11 cellular contexts compared by ENCODE assay signal in the genomic region with DNA sequence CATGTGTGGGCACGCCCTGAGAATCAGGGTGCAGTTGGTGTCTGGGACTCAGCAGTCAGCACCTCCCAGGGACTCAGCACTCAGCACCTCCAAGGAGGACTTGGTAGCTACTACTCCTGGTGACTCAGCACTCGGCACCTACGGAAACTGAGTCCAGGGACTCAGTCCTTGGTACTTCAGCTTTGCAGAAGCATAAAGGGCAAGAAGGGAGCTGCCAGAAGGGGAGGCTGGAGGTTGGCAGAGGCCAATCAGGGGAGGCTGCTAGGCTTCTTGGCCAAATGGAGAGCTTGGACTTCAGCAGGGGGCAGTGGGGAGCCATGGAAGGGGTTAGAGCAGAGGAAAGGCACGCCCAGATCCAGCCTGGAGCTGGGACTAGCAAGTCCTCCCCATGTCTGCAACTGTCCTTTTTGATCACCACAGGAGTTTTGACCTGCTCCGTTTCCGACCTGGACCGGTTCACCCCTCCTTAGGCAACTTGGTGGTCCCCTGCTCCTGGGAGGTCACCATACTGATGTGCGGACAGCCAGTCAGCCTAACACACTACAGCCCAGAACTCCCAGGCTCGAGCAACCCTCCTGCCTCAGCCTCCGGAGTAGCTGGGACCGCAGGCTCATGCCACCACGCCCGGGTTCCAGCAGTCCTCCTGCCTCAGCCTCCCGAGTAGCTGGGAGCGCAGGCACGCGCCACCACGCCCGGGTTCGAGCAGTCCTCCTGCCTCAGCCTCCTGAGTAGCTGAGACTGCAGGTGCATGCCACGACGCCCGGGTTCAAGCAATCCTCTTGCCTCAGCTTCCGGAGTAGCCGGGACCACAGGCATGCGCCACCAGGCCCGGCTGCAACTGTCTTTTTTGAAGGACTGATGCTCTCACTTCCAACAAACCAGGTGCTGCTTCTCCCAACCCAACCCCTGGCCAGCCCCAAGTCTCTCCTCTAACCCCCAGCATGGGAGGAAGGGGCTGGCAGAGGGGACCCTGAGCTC. TPM values are rescaled to one million over a fixed set of nuclear protein-coding genes. Genes with fewer than 3 reads are reported as not detected.
A peak's percentile ranks its signal among the peaks of the same experiment; 100 is the strongest.
DNase-seq lines count a peak whose midpoint lies in the region; ATAC-seq and TF ChIP-seq lines count a peak whose summit lies in the region.
"Had no signal": no experiment of that assay in that cellular context is flagged by ENCODE, and none has a peak within 500 bp of the region (broad histone marks: within the 10 kb centered on the region; RNA-seq: fewer than 3 reads in every experiment).

No MANE protein-coding gene starts in this region.

- no peak for TF ChIP-seq POLR2A in GM18505 (IDR thresholded peaks at IDR 0.05; ENCODE audit: borderline replicate concordance, extremely low read depth, insufficient read depth, insufficient read length)

- peak overlapping the region; percentile 20 for H3K27ac Mint-ChIP-seq in T-helper 2 cell treated with Interferon-gamma antibody and Interleukin-4, amounts not matched to agents 5 μg/mL and 100 μg/mL, for 36 hours

- peaks cover 10% of the 10 kb centered on the region for H3K4me1 Mint-ChIP-seq in T-helper 2 cell treated with Interferon-gamma antibody and Interleukin-4, amounts not matched to agents 5 μg/mL and 100 μg/mL, for 36 hours (ENCODE audit: low read depth)

- no peaks in the 10 kb centered on the region for H3K36me3 ChIP-seq in cardiac muscle cell
- H3K36me3 ChIP-seq in aorta (ENCODE audit: control insufficient read depth in 1 of 2, insufficient read depth in 2 of 2, low read length in 1 of 2): no peaks in the 10 kb centered on the region

- no peak for ATAC-seq in Right ventricle myocardium superior (ENCODE audit: poor library complexity)
- no peak for ATAC-seq in aorta (ENCODE audit: low FRiP score)
- no peak for ATAC-seq in HG02623 (IDR thresholded peaks at IDR 0.05; ENCODE audit: unreplicated experiment)
- no peak for ATAC-seq in GM18505 (IDR thresholded peaks at IDR 0.05; ENCODE audit: unreplicated experiment)

- H3K9me3 ChIP-seq in cardiac muscle cell (ENCODE audit: low read depth) (no peaks in the 10 kb centered on the region), aorta (ENCODE audit: control insufficient read depth, low read length) (no peaks in the 10 kb centered on the region)

- H3K9me3 Mint-ChIP-seq in T-helper 2 cell treated with Interferon-gamma antibody and Interleukin-4, amounts not matched to agents 5 μg/mL and 100 μg/mL, for 36 hours: no peaks in the 10 kb centered on the region

- intact Hi-C loops in Right ventricle myocardium superior (cut with DNase I): no loop called here
- intact Hi-C loops in cardiac septum (cut with DNase I): no loop called here
- intact Hi-C loops in aorta (cut with DNase I): no loop called here

- peak; percentile 56 for DNase-seq in Right ventricle myocardium superior
- no peak for DNase-seq in cardiac septum (ENCODE audit: low spot score)
- DNase-seq in T-helper 2 cell treated with Interferon-gamma antibody and Interleukin-4, amounts not matched to agents 5 μg/mL and 100 μg/mL, for 36 hours (ENCODE audit: low spot score): no peak
- DNase-seq in cardiac muscle cell (ENCODE audit: low read depth in 1 of 2, low spot score in 1 of 2): peak in 1 of 2 donors; percentile 43
- peak; percentile 59 to 68 for DNase-seq in aorta
- no peak for DNase-seq in middle frontal gyrus (ENCODE audit: extremely low spot score, low spot score)
- DNase-seq: MV-4-11 had no signal

- WGBS in aorta, 2 donors: 86 to 88% methylated on average over 27 of the region's 27 CpGs

- H3K27me3 ChIP-seq in cardiac muscle cell: no peaks in the 10 kb centered on the region
- H3K27me3 ChIP-seq in aorta (ENCODE audit: control insufficient read depth in 1 of 2, insufficient read depth in 2 of 2, low read length in 1 of 2): no peaks in the 10 kb centered on the region

- TF ChIP-seq CTCF in cardiac muscle cell (IDR thresholded peaks at IDR 0.05; ENCODE audit: low read depth, low read length): peak; percentile 30

- H3K27ac ChIP-seq in cardiac muscle cell: no peak overlapping the region
- no peak overlapping the region for H3K27ac ChIP-seq in aorta (ENCODE audit: low read depth in 1 of 2, low read length in 2 of 2)
- H3K27ac ChIP-seq: coronary artery had no signal

- no peaks in the 10 kb centered on the region for H3K27me3 Mint-ChIP-seq in T-helper 2 cell treated with Interferon-gamma antibody and Interleukin-4, amounts not matched to agents 5 μg/mL and 100 μg/mL, for 36 hours (ENCODE audit: low read depth)

- H3K4me3 ChIP-seq in cardiac muscle cell (no peak overlapping the region), aorta (ENCODE audit: low read length in 2 of 2) (no peak overlapping the region)
- H3K4me3 ChIP-seq: coronary artery, lung had no signal

- H3K4me1 ChIP-seq in cardiac muscle cell (ENCODE audit: low read depth) (no peaks in the 10 kb centered on the region), aorta (ENCODE audit: control insufficient read depth in 1 of 2, insufficient read depth in 2 of 2, low read length in 2 of 2) (no peaks in the 10 kb centered on the region)

- peak overlapping the region; percentile 83 for H3K4me3 Mint-ChIP-seq in T-helper 2 cell treated with Interferon-gamma antibody and Interleukin-4, amounts not matched to agents 5 μg/mL and 100 μg/mL, for 36 hours

- H3K36me3 Mint-ChIP-seq in T-helper 2 cell treated with Interferon-gamma antibody and Interleukin-4, amounts not matched to agents 5 μg/mL and 100 μg/mL, for 36 hours (ENCODE audit: low read depth): no peaks in the 10 kb centered on the region

RNA-seq across cellular contexts. Expression of a gene that starts 1.5 kb away (rescaled TPM):
- total RNA-seq in Right ventricle myocardium superior (0.08 TPM), cardiac septum (0.38 TPM), cardiac muscle cell (0.51 TPM in 1 of 2 replicates, not detected in the other), aorta (1 to 10 TPM; 1.3 to 2.8 TPM)
- polyA plus RNA-seq in cardiac muscle cell (0.23 and 1.2 TPM in 2 replicates), aorta (1 to 10 TPM in 1 of 2 donors, under 1 TPM in 1; 0.41 to 8.1 TPM)

RNA-seq across cellular contexts. Expression of a gene that starts 9.7 kb away (rescaled TPM):
- total RNA-seq in Right ventricle myocardium superior: 25.5 TPM
- 24.9 TPM for total RNA-seq in cardiac septum
- total RNA-seq in cardiac muscle cell: 178 and 202 TPM in 2 replicates
- 69.6 and 83.1 TPM in 2 replicates for polyA plus RNA-seq in cardiac muscle cell
- total RNA-seq in aorta: 10 to 100 TPM; 19.2 to 34.1 TPM
- polyA plus RNA-seq in aorta: 10 to 100 TPM; 10.1 to 47.6 TPM

RNA-seq across cellular contexts. Expression of a gene that starts 25.6 kb away (rescaled TPM):
- 38.6 TPM for total RNA-seq in Right ventricle myocardium superior
- total RNA-seq in cardiac septum: 33.3 TPM
- 45.6 and 69.5 TPM in 2 replicates for total RNA-seq in cardiac muscle cell
- 35.7 and 46.8 TPM in 2 replicates for polyA plus RNA-seq in cardiac muscle cell
- 10 to 100 TPM; 19.8 to 47.8 TPM for total RNA-seq in aorta
- polyA plus RNA-seq in aorta: 10 to 100 TPM; 27.8 to 52.7 TPM

RNA-seq across cellular contexts. Expression of a gene that starts 46.3 kb away (rescaled TPM):
- total RNA-seq in Right ventricle myocardium superior (0.86 TPM), cardiac septum (0.83 TPM), cardiac muscle cell (0.09 and 0.70 TPM in 2 replicates), aorta (under 1 TPM in 1 of 2 donors, not detected in 1; 0.42 TPM)
- polyA plus RNA-seq in cardiac muscle cell (0.57 TPM in 1 of 2 replicates, not detected in the other), aorta (10 to 100 TPM in 1 of 2 donors, under 1 TPM in 1; 0.05 to 10.9 TPM)

Comparison
In these comparisons a context has a peak if more than half of its experiments do, and no peak if none do; other contexts are left out.
1. DNase-seq: peak in Right ventricle myocardium superior (single experiment) and aorta (2 of 2); none in cardiac septum (single experiment), T-helper 2 cell treated with Interferon-gamma antibody and Interleukin-4, amounts not matched to agents 5 μg/mL and 100 μg/mL, for 36 hours (single experiment) and middle frontal gyrus (single experiment).